Comparison of ENCODE assay signal across 11 cellular contexts in the genomic region with DNA sequence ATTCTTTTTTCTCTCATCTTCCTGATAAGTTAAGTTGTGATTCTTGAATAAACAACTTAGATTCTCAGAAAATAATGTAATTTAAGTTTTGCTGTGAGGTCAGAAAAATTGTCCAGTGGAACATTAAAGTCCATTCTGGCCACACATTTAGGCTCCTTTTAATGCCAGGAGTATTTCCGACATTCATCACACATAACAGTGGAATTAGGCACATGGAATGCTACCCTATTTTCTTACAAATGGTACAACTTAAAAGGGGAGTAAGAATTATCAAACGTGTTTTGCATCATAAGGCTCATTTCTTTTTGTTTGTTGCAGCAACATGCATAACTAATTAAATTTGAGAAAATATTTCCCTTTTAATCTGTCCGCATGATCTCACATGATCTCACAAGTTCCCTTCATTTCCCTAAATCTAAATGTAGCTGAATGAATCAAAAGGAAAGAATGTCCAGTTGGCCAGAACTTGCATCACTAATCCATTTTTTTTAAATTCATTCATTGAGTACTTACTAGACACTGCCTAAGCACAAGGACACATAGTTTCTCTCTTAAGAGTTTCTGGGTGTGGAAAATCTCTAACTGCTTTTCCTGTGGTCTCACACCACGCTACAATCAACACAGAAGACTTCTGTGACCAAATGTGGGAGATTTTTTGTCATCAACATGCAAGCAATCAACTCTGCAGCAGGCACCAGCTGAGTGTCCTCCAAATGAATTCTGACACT. TPM values are rescaled to one million over a fixed set of nuclear protein-coding genes. Genes with fewer than 3 reads are reported as not detected.
DNase-seq lines count a peak whose midpoint lies in the region; ATAC-seq and TF ChIP-seq lines count a peak whose summit lies in the region.
"Had no signal": no experiment of that assay in that cellular context is flagged by ENCODE, and none has a peak within 500 bp of the region (broad histone marks: within the 10 kb centered on the region; RNA-seq: fewer than 3 reads in every experiment).

No MANE protein-coding gene starts in this region.

- no peaks in the 10 kb centered on the region for H3K9me3 ChIP-seq in transverse colon
- no peaks in the 10 kb centered on the region for H3K9me3 ChIP-seq in naive thymus-derived CD4-positive, alpha-beta T cell (ENCODE audit: control insufficient read depth in 2 of 3, low read length in 3 of 3)
- H3K9me3 ChIP-seq: HAP-1 had no signal

- peaks cover 0 to 2% (median 0%) of the 10 kb centered on the region in 11 donors for H3K9me3 Mint-ChIP-seq in naive thymus-derived CD4-positive, alpha-beta T cell

- no peaks in the 10 kb centered on the region for H3K36me3 Mint-ChIP-seq in naive thymus-derived CD4-positive, alpha-beta T cell
- H3K36me3 Mint-ChIP-seq: activated CD8-positive, alpha-beta memory T cell treated with anti-CD3 and anti-CD28 coated beads, Interleukin-2, amount 10 ng/mL, durations not matched to agents 7 days and 5 days had no signal

- POLR2A ChIA-PET in naive thymus-derived CD4-positive, alpha-beta T cell (lab: Charles Lee) = no interaction called here

- H3K27me3 ChIP-seq in transverse colon = no peaks in the 10 kb centered on the region
- H3K27me3 ChIP-seq in naive thymus-derived CD4-positive, alpha-beta T cell (ENCODE audit: control insufficient read depth in 2 of 2, insufficient read depth in 2 of 2, low read length in 2 of 2) = no peaks in the 10 kb centered on the region

- ATAC-seq in HG03159 (IDR thresholded peaks at IDR 0.05; ENCODE audit: unreplicated experiment) = no peak
- ATAC-seq in naive thymus-derived CD4-positive, alpha-beta T cell = no peak
- ATAC-seq: activated CD8-positive, alpha-beta memory T cell treated with anti-CD3 and anti-CD28 coated beads, Interleukin-2, amount 10 ng/mL, durations not matched to agents 7 days and 5 days had no signal

- TF ChIP-seq POLR2A in transverse colon (IDR thresholded peaks at IDR 0.05) = no peak

- H3K27ac ChIP-seq in transverse colon = peak overlapping the region; percentile 30 to 68 (median 52)
- H3K27ac ChIP-seq in naive thymus-derived CD4-positive, alpha-beta T cell (ENCODE audit: low read depth, low read length) = no peak overlapping the region

- H3K27me3 Mint-ChIP-seq in naive thymus-derived CD4-positive, alpha-beta T cell = peaks cover 0 to 7% (median 4%) of the 10 kb centered on the region in 5 donors
- H3K27me3 Mint-ChIP-seq: activated CD8-positive, alpha-beta memory T cell treated with anti-CD3 and anti-CD28 coated beads, Interleukin-2, amount 10 ng/mL, durations not matched to agents 7 days and 5 days had no signal

- whole genome bisulfite sequencing in transverse colon (ENCODE audit: low coverage in 1 of 2), 2 donors = 60% methylated on average over 3 to 4 of the region's 4 CpGs

- no peak for TF ChIP-seq CTCF in transverse colon (IDR thresholded peaks at IDR 0.05)

- intact Hi-C loops in transverse colon (cut with DNase I; ENCODE audit: low total_unique reads) = no loop called here
- intact Hi-C loops in naive thymus-derived CD4-positive, alpha-beta T cell (cut with micrococcal nuclease) = no loop called here

- in situ Hi-C loops in transverse colon (cut with MboI; ENCODE audit: low pct_ligation_motif_present in 1 of 4, low pct_unique_long_range_greater_than_20kb in 1 of 4, low sequenced_read_pairs in 3 of 4) = no loop called here

- DNase-seq in M059J (ENCODE audit: low read depth) (peak; percentile 80), dedifferentiated amniotic fluid mesenchymal stem cell (ENCODE audit: extremely low spot score) (peak; percentile 95), lung microvascular endothelial cell (ENCODE audit: low read depth in 2 of 2) (peak; percentile 65 to 69), transverse colon (no peak), NCI-H187 treated with DMSO at 0.1 percent for 48 hours (lab: John Stamatoyannopoulos, UW) (no peak)
- DNase-seq in naive thymus-derived CD4-positive, alpha-beta T cell = no peak
- DNase-seq: activated CD8-positive, alpha-beta memory T cell treated with anti-CD3 and anti-CD28 coated beads, Interleukin-2, amount 10 ng/mL, durations not matched to agents 7 days and 5 days; NCI-H1105 treated with DMSO at 0.1 percent for 48 hours; nephron progenitor cell had no signal

- no peak overlapping the region for H3K4me3 Mint-ChIP-seq in naive thymus-derived CD4-positive, alpha-beta T cell
- H3K4me3 Mint-ChIP-seq: activated CD8-positive, alpha-beta memory T cell treated with anti-CD3 and anti-CD28 coated beads, Interleukin-2, amount 10 ng/mL, durations not matched to agents 7 days and 5 days; nephron progenitor cell had no signal

- H3K36me3 ChIP-seq in transverse colon = no peaks in the 10 kb centered on the region
- no peaks in the 10 kb centered on the region for H3K36me3 ChIP-seq in naive thymus-derived CD4-positive, alpha-beta T cell (ENCODE audit: control insufficient read depth in 2 of 3, insufficient read depth in 3 of 3, low read length in 3 of 3)
- H3K36me3 ChIP-seq: HAP-1 had no signal

- CTCF ChIA-PET in naive thymus-derived CD4-positive, alpha-beta T cell (lab: Charles Lee) = no interaction called here

- no peak overlapping the region for H3K27ac Mint-ChIP-seq in naive thymus-derived CD4-positive, alpha-beta T cell
- H3K27ac Mint-ChIP-seq: activated CD8-positive, alpha-beta memory T cell treated with anti-CD3 and anti-CD28 coated beads, Interleukin-2, amount 10 ng/mL, durations not matched to agents 7 days and 5 days; nephron progenitor cell had no signal

- no peak overlapping the region for H3K4me3 ChIP-seq in transverse colon
- H3K4me3 ChIP-seq in naive thymus-derived CD4-positive, alpha-beta T cell (ENCODE audit: low read length) = no peak overlapping the region
- H3K4me3 ChIP-seq: HAP-1 had no signal

- TF ChIP-seq EP300 in transverse colon (IDR thresholded peaks at IDR 0.05; ENCODE audit: low read depth) = no peak

- H3K4me1 ChIP-seq in transverse colon = peaks cover 0 to 15% (median 8%) of the 10 kb centered on the region in 4 donors
- H3K4me1 ChIP-seq in naive thymus-derived CD4-positive, alpha-beta T cell (ENCODE audit: control insufficient read depth in 2 of 2, insufficient read depth in 2 of 2, low read length in 2 of 2) = no peaks in the 10 kb centered on the region

- peaks cover 0 to 2% (median 0%) of the 10 kb centered on the region in 7 donors for H3K4me1 Mint-ChIP-seq in naive thymus-derived CD4-positive, alpha-beta T cell
- H3K4me1 Mint-ChIP-seq: activated CD8-positive, alpha-beta memory T cell treated with anti-CD3 and anti-CD28 coated beads, Interleukin-2, amount 10 ng/mL, durations not matched to agents 7 days and 5 days had no signal

RNA-seq across cellular contexts. Expression of gene SPARCL1, which starts 22.0 kb away (rescaled TPM):
- total RNA-seq in M059J (2014; rRNA removed; shearing (Covaris generic)) = 0.07 and 0.37 TPM in 2 replicates
- total RNA-seq in lung microvascular endothelial cell = 1.1 and 4.2 TPM in 2 replicates
- 100 to 1,000 TPM; 113 to 228 (median 151) TPM for total RNA-seq in transverse colon
- total RNA-seq in naive thymus-derived CD4-positive, alpha-beta T cell = not detected
- polyA plus RNA-seq in naive thymus-derived CD4-positive, alpha-beta T cell = not detected
- total RNA-seq: activated CD8-positive, alpha-beta memory T cell treated with anti-CD3 and anti-CD28 coated beads, Interleukin-2, amount 10 ng/mL, durations not matched to agents 7 days and 5 days had no signal

Comparison
In these comparisons a context has a peak if more than half of its experiments do, and no peak if none do; other contexts are left out.
1. DNase-seq: peak in M059J (single experiment), dedifferentiated amniotic fluid mesenchymal stem cell (single experiment) and lung microvascular endothelial cell (2 of 2); none in transverse colon (single experiment), NCI-H187 treated with DMSO at 0.1 percent for 48 hours (single experiment) and naive thymus-derived CD4-positive, alpha-beta T cell (0 of 9).
2. RNA of gene SPARCL1, which starts 22.0 kb away (total RNA-seq): 113 to 228 TPM in transverse colon; 1.1 to 4.2 TPM in lung microvascular endothelial cell, 0.07 to 0.37 TPM in M059J and not detected in naive thymus-derived CD4-positive, alpha-beta T cell; every median in the first group is over 10 times any median in the second.